In genomic region chr12:124567035-124567672, GRCh38 we compare ENCODE assay signal across 8 cellular contexts. TPM values are rescaled to one million over a fixed set of nuclear protein-coding genes. Genes with fewer than 3 reads are reported as not detected.
A peak's percentile ranks its signal among the peaks of the same experiment; 100 is the strongest.
DNase-seq lines count a peak whose midpoint lies in the region; TF ChIP-seq lines count a peak whose summit lies in the region.

Gene NCOR2, minus strand, starts transcription at chr12:124567612. Its CDS starts 72,361 bp downstream, at chr12:124495251.

- H3K27me3 Mint-ChIP-seq in activated T-cell treated with anti-CD3 and anti-CD28 coated beads, Interleukin-2, amount 50 U/mL, for 24 hours = no peaks in the 10 kb centered on the region

- peak within 1 kb of the TSS; percentile 5 for H2AFZ ChIP-seq in fibroblast of lung (ENCODE audit: low read length)
- H2AFZ ChIP-seq in neuronal stem cell (ENCODE audit: low read length) = peak within 1 kb of the TSS; percentile 100

- peak within 1 kb of the TSS; percentile 86 for H3K14ac ChIP-seq in neuronal stem cell (ENCODE audit: low read length)

- H3K9me3 ChIP-seq in HAP-1 = no peaks in the 10 kb centered on the region
- H3K9me3 ChIP-seq in fibroblast of lung (ENCODE audit: control insufficient read depth, insufficient read depth, low read depth, low read length) = no peaks in the 10 kb centered on the region
- no peaks in the 10 kb centered on the region for H3K9me3 ChIP-seq in neuronal stem cell (replicated peaks in 1 of 2; ENCODE audit: control insufficient read depth in 2 of 2, insufficient read depth in 1 of 2, low read depth in 1 of 2, low read length in 2 of 2)
- H3K9me3 ChIP-seq in transverse colon = no peaks in the 10 kb centered on the region

- H3K4me3 ChIP-seq in HAP-1 (peak within 1 kb of the TSS; percentile 91), fibroblast of lung (replicated peaks in 1 of 4; ENCODE audit: control extremely low read depth in 1 of 4, insufficient read depth in 1 of 4, low read depth in 3 of 4, low read length in 4 of 4) (peak within 1 kb of the TSS; percentile 74 to 96 (median 86)), neuronal stem cell (ENCODE audit: low read length in 2 of 2) (peak within 1 kb of the TSS; percentile 92), transverse colon (peak within 1 kb of the TSS; percentile 62 to 98 (median 94))

- H3K36me3 ChIP-seq in HAP-1 (replicated peaks) (no peaks in the 10 kb centered on the region), fibroblast of lung (ENCODE audit: control insufficient read depth, insufficient read depth, low read length) (no peaks in the 10 kb centered on the region), neuronal stem cell (replicated peaks in 1 of 2; ENCODE audit: control insufficient read depth in 2 of 2, insufficient read depth in 2 of 2, low read length in 2 of 2) (no peaks in the 10 kb centered on the region), transverse colon (no peaks in the 10 kb centered on the region)

- in situ Hi-C loops in HAP-1 (cut with MboI; ENCODE audit: low sequenced_read_pairs) (no loop called here), transverse colon (cut with MboI; ENCODE audit: low pct_ligation_motif_present in 1 of 4, low pct_unique_long_range_greater_than_20kb in 1 of 4, low sequenced_read_pairs in 3 of 4) (loop anchor here in 2 of 4 donors (10.0 kb wide), 2 partner anchors 52 to 198 kb away; no protein-coding TSS in a partner anchor)

- H3K79me1 ChIP-seq in neuronal stem cell (ENCODE audit: low read depth, low read length) = peaks cover 11% of the 10 kb centered on the region

- TF ChIP-seq CTCF in fibroblast of lung (conservative IDR thresholded peaks at IDR 0.05 in 1 of 2, IDR thresholded peaks at IDR 0.05 in 1 of 2; ENCODE audit: low read depth in 1 of 2, low read length in 2 of 2) = no peak
- no peak for TF ChIP-seq CTCF in transverse colon (IDR thresholded peaks at IDR 0.05)

- H3K23ac ChIP-seq in neuronal stem cell (ENCODE audit: low read depth, low read length, poor library complexity) = peak within 1 kb of the TSS; percentile 89

- H3K27ac ChIP-seq in fibroblast of lung (ENCODE audit: insufficient read depth, low read length) (peak within 1 kb of the TSS; percentile 90), neuronal stem cell (replicated peaks; ENCODE audit: low read length) (peak within 1 kb of the TSS; percentile 80), transverse colon (peak within 1 kb of the TSS; percentile 96 to 100 (median 99))

- H3K9me3 Mint-ChIP-seq in activated T-cell treated with anti-CD3 and anti-CD28 coated beads, Interleukin-2, amount 50 U/mL, for 24 hours = no peaks in the 10 kb centered on the region

- H3K79me2 ChIP-seq in fibroblast of lung (ENCODE audit: control insufficient read depth, insufficient read depth, low read length) = peaks cover 41% of the 10 kb centered on the region

- TF ChIP-seq POLR2A in GM10847 (IDR thresholded peaks at IDR 0.05; ENCODE audit: extremely low read depth, insufficient read length) (peak; percentile 20), transverse colon (IDR thresholded peaks at IDR 0.05) (no peak)

- H3K4me3 Mint-ChIP-seq in activated T-cell treated with anti-CD3 and anti-CD28 coated beads, Interleukin-2, amount 50 U/mL, for 24 hours = peak within 1 kb of the TSS; percentile 93

- peak within 1 kb of the TSS; percentile 98 for H3K18ac ChIP-seq in neuronal stem cell (ENCODE audit: low read length)

- DNase-seq in HAP-1 (ENCODE audit: low spot score in 2 of 2) (peak in 1 of 2 experiments; percentile 55), NCI-H2171 (lab: John Stamatoyannopoulos, UW) (peak; percentile 42), fibroblast of lung (ENCODE audit: low read depth in 2 of 2) (no peak), neuronal stem cell (ENCODE audit: low spot score) (no peak), transverse colon (no peak), superior temporal gyrus (ENCODE audit: extremely low spot score) (no peak)
- peak; percentile 79 for DNase-seq in activated T-cell treated with anti-CD3 and anti-CD28 coated beads, Interleukin-2, amount 50 U/mL, for 24 hours

- WGBS in neuronal stem cell (ENCODE audit: extremely low coverage in 2 of 2, insufficient read length in 2 of 2, insufficient replicate concordance in 1 of 2), 2 donors = no CpG with 5 or more reads among the region's 102 CpGs
- WGBS in transverse colon (ENCODE audit: low coverage in 1 of 2), 2 donors = 0% methylated on average over 6 of the region's 102 CpGs; no CpG with 5 or more reads in 1 of the 2 donors

- peak within 1 kb of the TSS; percentile 93 for H2BK5ac ChIP-seq in neuronal stem cell (ENCODE audit: low read length)

- H3K36me3 Mint-ChIP-seq in activated T-cell treated with anti-CD3 and anti-CD28 coated beads, Interleukin-2, amount 50 U/mL, for 24 hours (ENCODE audit: low read depth) = peaks cover 9% of the 10 kb centered on the region

- H2AK5ac ChIP-seq in neuronal stem cell (ENCODE audit: low read depth, low read length) = peak within 1 kb of the TSS; percentile 93

- H2BK15ac ChIP-seq in neuronal stem cell (ENCODE audit: low read length) = peak within 1 kb of the TSS; percentile 97

- H3K4me2 ChIP-seq in fibroblast of lung (ENCODE audit: extremely low read depth, insufficient read depth, low read length) (peak within 1 kb of the TSS; percentile 84), neuronal stem cell (ENCODE audit: insufficient read depth, low read length, poor library complexity, severe bottlenecking) (peak within 1 kb of the TSS; percentile 90)

- H4K91ac ChIP-seq in neuronal stem cell (ENCODE audit: low read depth, low read length, poor library complexity) = no peak within 1 kb of the TSS

- H4K20me1 ChIP-seq in fibroblast of lung (ENCODE audit: control insufficient read depth, extremely low read depth, insufficient read depth, low read length) = no peaks in the 10 kb centered on the region

- peak within 1 kb of the TSS; percentile 95 for H3K9ac ChIP-seq in fibroblast of lung (ENCODE audit: insufficient read depth, low read length)
- peak within 1 kb of the TSS; percentile 93 for H3K9ac ChIP-seq in neuronal stem cell (ENCODE audit: low read depth, low read length, poor library complexity)

- peaks cover 16% of the 10 kb centered on the region for H3K4me1 ChIP-seq in HAP-1
- H3K4me1 ChIP-seq in fibroblast of lung (ENCODE audit: control insufficient read depth, extremely low read depth, insufficient read depth, low read length) = peaks cover 24% of the 10 kb centered on the region
- peaks cover 30 to 33% of the 10 kb centered on the region in 2 donors for H3K4me1 ChIP-seq in neuronal stem cell (ENCODE audit: control insufficient read depth in 2 of 2, insufficient read depth in 1 of 2, low read depth in 1 of 2, low read length in 2 of 2)
- peaks cover 23 to 52% (median 42%) of the 10 kb centered on the region in 4 donors for H3K4me1 ChIP-seq in transverse colon

- TF ChIP-seq EP300 in transverse colon (IDR thresholded peaks at IDR 0.05; ENCODE audit: low read depth) = no peak

- H3K27me3 ChIP-seq in HAP-1 (ENCODE audit: low read depth) (no peaks in the 10 kb centered on the region), fibroblast of lung (ENCODE audit: control insufficient read depth, insufficient read depth, low read length) (no peaks in the 10 kb centered on the region), neuronal stem cell (ENCODE audit: control insufficient read depth in 3 of 3, insufficient read depth in 3 of 3, low read depth in 1 of 3, low read length in 3 of 3) (peaks cover 0 to 11% (median 0%) of the 10 kb centered on the region in 3 experiments), transverse colon (no peaks in the 10 kb centered on the region)

- H2BK12ac ChIP-seq in neuronal stem cell (ENCODE audit: low read length) = peak within 1 kb of the TSS; percentile 89

- intact Hi-C loops in transverse colon (cut with DNase I; ENCODE audit: low total_unique reads) = loop anchor here (5.0 kb wide), 2 partner anchors 50 to 185 kb away; no protein-coding TSS in a partner anchor

- H3K27ac Mint-ChIP-seq in activated T-cell treated with anti-CD3 and anti-CD28 coated beads, Interleukin-2, amount 50 U/mL, for 24 hours = peak within 1 kb of the TSS; percentile 90

- H4K8ac ChIP-seq in neuronal stem cell (ENCODE audit: low read depth, low read length) = no peak within 1 kb of the TSS

- H2BK120ac ChIP-seq in neuronal stem cell (ENCODE audit: low read depth, low read length) = peak within 1 kb of the TSS; percentile 76

- peak within 1 kb of the TSS; percentile 70 for H3K4ac ChIP-seq in neuronal stem cell (ENCODE audit: low read length)

- H3K4me1 Mint-ChIP-seq in activated T-cell treated with anti-CD3 and anti-CD28 coated beads, Interleukin-2, amount 50 U/mL, for 24 hours (ENCODE audit: low read depth) = peaks cover 39% of the 10 kb centered on the region

RNA-seq across cellular contexts. Expression of gene NCOR2, which starts in this region (rescaled TPM):
- 13.1 and 17.2 TPM in 2 replicates for total RNA-seq in fibroblast of lung
- 6.1 and 7.2 TPM in 2 replicates for polyA plus RNA-seq in fibroblast of lung
- 49.7 and 79.6 TPM in 2 replicates for polyA plus RNA-seq in fibroblast of lung (2012)
- 29.1 and 47.4 TPM in 2 replicates for polyA minus RNA-seq in fibroblast of lung (ENCODE audit: low replicate concordance)
- 80.7 TPM for polyA plus RNA-seq in neuronal stem cell (2013, experiment 1 of 2)
- polyA plus RNA-seq in neuronal stem cell (2013, experiment 2 of 2) = 80.2 TPM
- 100 to 1,000 TPM in 2 of 4 donors, 10 to 100 TPM in 2; 72.1 to 460 (median 119) TPM for total RNA-seq in transverse colon

Comparison
In these comparisons a context has a peak if more than half of its experiments do, and no peak if none do; other contexts are left out.
1. DNase-seq: peak in NCI-H2171 (single experiment) and activated T-cell treated with anti-CD3 and anti-CD28 coated beads, Interleukin-2, amount 50 U/mL, for 24 hours (single experiment); none in fibroblast of lung (0 of 2), neuronal stem cell (single experiment), transverse colon (single experiment) and superior temporal gyrus (single experiment).
2. Peak in every context shown above with its lines, with median percentiles within 50 percentile points of each other: H3K4me3 ChIP-seq and H3K27ac ChIP-seq.